In genomic region chr11:3222003-3222855, GRCh38 we compare ENCODE assay signal across 23 cellular contexts. TPM values are rescaled to one million over a fixed set of nuclear protein-coding genes. Genes with fewer than 3 reads are reported as not detected.
DNase-seq lines count a peak whose midpoint lies in the region; ATAC-seq and TF ChIP-seq lines count a peak whose summit lies in the region.
"Had no signal": no experiment of that assay in that cellular context is flagged by ENCODE, and none has a peak within 500 bp of the region (broad histone marks: within the 10 kb centered on the region; RNA-seq: fewer than 3 reads in every experiment).

No MANE protein-coding gene starts in this region.

- no peak overlapping the region for H3K4me3 Mint-ChIP-seq in activated T-helper 2 cell treated with anti-CD3 and anti-CD28 coated beads, Interferon-gamma antibody, Interleukin-2, Interleukin-4, amounts not matched to agents 10 μg/mL and 5 μg/mL and 100 μg/mL, durations not matched to agents 14 hours and 24 hours and 36 hours (ENCODE audit: low read depth)
- H3K4me3 Mint-ChIP-seq: activated B cell treated with CpG ODN at 0.5 μM for 24 hours; activated T-helper 17 cell treated with anti-CD3 and anti-CD28 coated beads, Interleukin-2, amount 50 U/mL, for 72 hours; T-helper 2 cell treated with Interferon-gamma antibody and Interleukin-4, amounts not matched to agents 5 μg/mL and 100 μg/mL, for 36 hours had no signal

- H3K27ac Mint-ChIP-seq in activated T-helper 2 cell treated with anti-CD3 and anti-CD28 coated beads, Interferon-gamma antibody, Interleukin-2, Interleukin-4, amounts not matched to agents 10 μg/mL and 5 μg/mL and 100 μg/mL, durations not matched to agents 14 hours and 24 hours and 36 hours, result no peak overlapping the region
- H3K27ac Mint-ChIP-seq: activated B cell treated with CpG ODN at 0.5 μM for 24 hours; activated T-helper 17 cell treated with anti-CD3 and anti-CD28 coated beads, Interleukin-2, amount 50 U/mL, for 72 hours; T-helper 2 cell treated with Interferon-gamma antibody and Interleukin-4, amounts not matched to agents 5 μg/mL and 100 μg/mL, for 36 hours had no signal

- no peak for TF ChIP-seq EP300 in sigmoid colon (IDR thresholded peaks at IDR 0.05)

- H3K4me1 ChIP-seq in DND-41 (ENCODE audit: insufficient read depth, low read length) (peaks cover 28% of the 10 kb centered on the region), sigmoid colon (peaks cover 0 to 2% (median 0%) of the 10 kb centered on the region in 4 donors)
- H3K4me1 ChIP-seq: upper lobe of right lung had no signal

- no peak overlapping the region for H2AFZ ChIP-seq in DND-41 (ENCODE audit: low read depth, low read length)

- no peaks in the 10 kb centered on the region for H3K27me3 ChIP-seq in DND-41 (ENCODE audit: insufficient read depth, low read length, poor library complexity)
- peaks cover 1 to 66% (median 22%) of the 10 kb centered on the region in 3 donors for H3K27me3 ChIP-seq in sigmoid colon

- H3K27me3 Mint-ChIP-seq in activated T-helper 2 cell treated with anti-CD3 and anti-CD28 coated beads, Interferon-gamma antibody, Interleukin-2, Interleukin-4, amounts not matched to agents 10 μg/mL and 5 μg/mL and 100 μg/mL, durations not matched to agents 14 hours and 24 hours and 36 hours (ENCODE audit: low read depth), result peaks cover 3% of the 10 kb centered on the region

- H3K36me3 Mint-ChIP-seq in activated T-helper 2 cell treated with anti-CD3 and anti-CD28 coated beads, Interferon-gamma antibody, Interleukin-2, Interleukin-4, amounts not matched to agents 10 μg/mL and 5 μg/mL and 100 μg/mL, durations not matched to agents 14 hours and 24 hours and 36 hours (ENCODE audit: low read depth), result no peaks in the 10 kb centered on the region

- peak overlapping the region; percentile 53 for H3K27ac ChIP-seq in DND-41 (ENCODE audit: low read length)
- no peak overlapping the region for H3K27ac ChIP-seq in sigmoid colon
- H3K27ac ChIP-seq: SK-N-MC, upper lobe of right lung had no signal

- no peak overlapping the region; a peak in 1 of 4 replicates for H3K4me3 ChIP-seq in DND-41 (ENCODE audit: low read depth in 1 of 2, low read length in 2 of 2)
- H3K4me3 ChIP-seq in sigmoid colon, result no peak overlapping the region
- H3K4me3 ChIP-seq: mucosa of descending colon, SK-N-MC, upper lobe of right lung had no signal

- peak overlapping the region; percentile 26; the same call in 1 of the 2 replicates for H3K9ac ChIP-seq in DND-41 (ENCODE audit: low read depth, low read length)

- H3K4me1 Mint-ChIP-seq in activated T-helper 2 cell treated with anti-CD3 and anti-CD28 coated beads, Interferon-gamma antibody, Interleukin-2, Interleukin-4, amounts not matched to agents 10 μg/mL and 5 μg/mL and 100 μg/mL, durations not matched to agents 14 hours and 24 hours and 36 hours (ENCODE audit: low read depth), result no peaks in the 10 kb centered on the region
- H3K4me1 Mint-ChIP-seq: activated B cell treated with CpG ODN at 0.5 μM for 24 hours; activated T-helper 17 cell treated with anti-CD3 and anti-CD28 coated beads, Interleukin-2, amount 50 U/mL, for 72 hours had no signal

- no peaks in the 10 kb centered on the region for H3K79me2 ChIP-seq in DND-41 (ENCODE audit: insufficient read depth, low read length)

- DNase-seq in activated CD8-positive, alpha-beta memory T cell treated with anti-CD3 and anti-CD28 coated beads for 24 hours, result peak; percentile 38
- no peak for DNase-seq in activated CD8-positive, alpha-beta memory T cell treated with anti-CD3 and anti-CD28 coated beads, Interleukin-2, amount 50 U/mL, for 4 hours
- DNase-seq in DND-41 (no peak), ecto neural progenitor cell (ENCODE audit: low spot score) (peak; percentile 41), sigmoid colon (peak; percentile 55)
- no peak for DNase-seq in activated T-helper 2 cell treated with anti-CD3 and anti-CD28 coated beads, Interferon-gamma antibody, Interleukin-2, Interleukin-4, amounts not matched to agents 10 μg/mL and 5 μg/mL and 100 μg/mL, durations not matched to agents 14 hours and 24 hours and 36 hours (ENCODE audit: low spot score)
- DNase-seq: activated B cell treated with CpG ODN at 0.5 μM for 24 hours; NCI-H1417 treated with DMSO at 0.1 percent for 48 hours; NCI-H524; stimulated activated CD4-positive, alpha-beta T cell treated with anti-CD3 and anti-CD28 coated beads, Interleukin-4, amount 100 ng/mL, for 4 hours; upper lobe of right lung had no signal

- no peaks in the 10 kb centered on the region for H4K20me1 ChIP-seq in DND-41 (ENCODE audit: insufficient read depth, low read length)

- no peaks in the 10 kb centered on the region for H3K9me3 Mint-ChIP-seq in activated T-helper 2 cell treated with anti-CD3 and anti-CD28 coated beads, Interferon-gamma antibody, Interleukin-2, Interleukin-4, amounts not matched to agents 10 μg/mL and 5 μg/mL and 100 μg/mL, durations not matched to agents 14 hours and 24 hours and 36 hours
- H3K9me3 Mint-ChIP-seq: activated B cell treated with CpG ODN at 0.5 μM for 24 hours; activated T-helper 17 cell treated with anti-CD3 and anti-CD28 coated beads, Interleukin-2, amount 50 U/mL, for 72 hours; T-helper 2 cell treated with Interferon-gamma antibody and Interleukin-4, amounts not matched to agents 5 μg/mL and 100 μg/mL, for 36 hours had no signal

- H3K36me3 ChIP-seq in DND-41 (ENCODE audit: insufficient read depth, low read length), result no peaks in the 10 kb centered on the region
- H3K36me3 ChIP-seq in sigmoid colon, result no peaks in the 10 kb centered on the region
- H3K36me3 ChIP-seq: upper lobe of right lung had no signal

- 76 to 80% methylated on average over 37 of the region's 37 CpGs for WGBS in sigmoid colon, 2 donors

- H3K9me3 ChIP-seq in DND-41 (ENCODE audit: insufficient read depth, low read length, severe bottlenecking) (no peaks in the 10 kb centered on the region), sigmoid colon (no peaks in the 10 kb centered on the region)
- H3K9me3 ChIP-seq: mucosa of descending colon, upper lobe of right lung had no signal

- intact Hi-C loops in sigmoid colon (cut with DNase I), result no loop called here
- intact Hi-C loops in activated T-helper 2 cell treated with anti-CD3 and anti-CD28 coated beads, Interferon-gamma antibody, Interleukin-2, Interleukin-4, amounts not matched to agents 10 μg/mL and 5 μg/mL and 100 μg/mL, durations not matched to agents 14 hours and 24 hours and 36 hours (cut with micrococcal nuclease), result no loop called here

- TF ChIP-seq CTCF in DND-41 (IDR thresholded peaks at IDR 0.05; ENCODE audit: borderline replicate concordance, extremely low read depth, low read length, poor library complexity, severe bottlenecking) (no peak), sigmoid colon (IDR thresholded peaks at IDR 0.05) (no peak)

- TF ChIP-seq POLR2A in sigmoid colon (IDR thresholded peaks at IDR 0.05), result no peak

- ATAC-seq in DND-41 (ENCODE audit: insufficient read depth, low read depth) (no peak), HG03039 (IDR thresholded peaks at IDR 0.05; ENCODE audit: unreplicated experiment) (no peak), HG03342 (IDR thresholded peaks at IDR 0.05; ENCODE audit: unreplicated experiment) (no peak)
- ATAC-seq: activated T-helper 17 cell treated with anti-CD3 and anti-CD28 coated beads, Interleukin-2, amount 50 U/mL, for 72 hours; mucosa of descending colon; upper lobe of right lung had no signal

- H3K4me2 ChIP-seq in DND-41 (ENCODE audit: insufficient read depth, low read length), result peak overlapping the region; percentile 48

RNA-seq across cellular contexts. Expression of gene MRGPRG, which starts 3.6 kb away (rescaled TPM):
- total RNA-seq in sigmoid colon, result not detected
- polyA plus RNA-seq in sigmoid colon, result not detected
- total RNA-seq in activated T-helper 2 cell treated with anti-CD3 and anti-CD28 coated beads, Interferon-gamma antibody, Interleukin-2, Interleukin-4, amounts not matched to agents 10 μg/mL and 5 μg/mL and 100 μg/mL, durations not matched to agents 14 hours and 24 hours and 36 hours, result not detected in 2 replicates
- total RNA-seq: A673; activated B cell treated with CpG ODN at 0.5 μM for 24 hours; activated CD8-positive, alpha-beta memory T cell treated with anti-CD3 and anti-CD28 coated beads for 36 hours; activated T-helper 17 cell treated with anti-CD3 and anti-CD28 coated beads, Interleukin-2, amount 50 U/mL, for 72 hours; bronchial epithelial cell; liver; M059J; mucosa of descending colon; RPMI7951; upper lobe of right lung had no signal
- polyA plus RNA-seq: liver had no signal

RNA-seq across cellular contexts. Expression of gene MRGPRE, which starts 10.0 kb away (rescaled TPM):
- total RNA-seq in sigmoid colon, result 1 to 10 TPM in 2 of 4 donors, under 1 TPM in 1, not detected in 1; 0.33 to 1.4 (median 1.1) TPM
- under 1 TPM in 1 of 3 donors, not detected in 2; 0.10 TPM for polyA plus RNA-seq in sigmoid colon
- total RNA-seq in activated T-helper 2 cell treated with anti-CD3 and anti-CD28 coated beads, Interferon-gamma antibody, Interleukin-2, Interleukin-4, amounts not matched to agents 10 μg/mL and 5 μg/mL and 100 μg/mL, durations not matched to agents 14 hours and 24 hours and 36 hours, result not detected in 2 replicates
- total RNA-seq: A673; activated B cell treated with CpG ODN at 0.5 μM for 24 hours; activated CD8-positive, alpha-beta memory T cell treated with anti-CD3 and anti-CD28 coated beads for 36 hours; activated T-helper 17 cell treated with anti-CD3 and anti-CD28 coated beads, Interleukin-2, amount 50 U/mL, for 72 hours; bronchial epithelial cell; M059J; RPMI7951; upper lobe of right lung had no signal
- polyA plus RNA-seq: liver had no signal

RNA-seq across cellular contexts. Expression of gene OSBPL5, which starts 57.1 kb away (rescaled TPM):
- 10 to 100 TPM; 28.1 to 69.2 (median 46.2) TPM for total RNA-seq in sigmoid colon
- 10 to 100 TPM; 16.6 to 29.8 (median 18.6) TPM for polyA plus RNA-seq in sigmoid colon
- total RNA-seq in activated T-helper 2 cell treated with anti-CD3 and anti-CD28 coated beads, Interferon-gamma antibody, Interleukin-2, Interleukin-4, amounts not matched to agents 10 μg/mL and 5 μg/mL and 100 μg/mL, durations not matched to agents 14 hours and 24 hours and 36 hours, result 2.3 and 2.4 TPM in 2 replicates
- total RNA-seq: activated B cell treated with CpG ODN at 0.5 μM for 24 hours had no signal

Comparison
In these comparisons a context has a peak if more than half of its experiments do, and no peak if none do; other contexts are left out.
1. DNase-seq: peak in activated CD8-positive, alpha-beta memory T cell treated with anti-CD3 and anti-CD28 coated beads for 24 hours (single experiment), ecto neural progenitor cell (single experiment) and sigmoid colon (single experiment); none in activated CD8-positive, alpha-beta memory T cell treated with anti-CD3 and anti-CD28 coated beads, Interleukin-2, amount 50 U/mL, for 4 hours (single experiment), DND-41 (single experiment) and activated T-helper 2 cell treated with anti-CD3 and anti-CD28 coated beads, Interferon-gamma antibody, Interleukin-2, Interleukin-4, amounts not matched to agents 10 μg/mL and 5 μg/mL and 100 μg/mL, durations not matched to agents 14 hours and 24 hours and 36 hours (single experiment).